ENCODE assay signal across 7 cellular contexts in genomic region chr2:236008857-236009256, GRCh38.
"Had no signal": no experiment of that assay in that cellular context is flagged by ENCODE, and none has a peak within 500 bp of the region (broad histone marks: within the 10 kb centered on the region; RNA-seq: fewer than 3 reads in every experiment).

No MANE protein-coding gene starts in this region.

- DNase-seq: IMR-90, KBM-7, KG1 had no signal

- FAIRE-seq: HTR-8/SVneo, K562 had no signal

- ATAC-seq: K562 had no signal

- H3K27ac ChIP-seq: HL-60, KMS-11 had no signal

- H3K4me2 ChIP-seq: KMS-11 had no signal

- H3K9ac ChIP-seq: KMS-11 had no signal

- H3K4me3 ChIP-seq: K562 had no signal
